ENCODE assay signal across 8 cellular contexts in the genomic region with DNA sequence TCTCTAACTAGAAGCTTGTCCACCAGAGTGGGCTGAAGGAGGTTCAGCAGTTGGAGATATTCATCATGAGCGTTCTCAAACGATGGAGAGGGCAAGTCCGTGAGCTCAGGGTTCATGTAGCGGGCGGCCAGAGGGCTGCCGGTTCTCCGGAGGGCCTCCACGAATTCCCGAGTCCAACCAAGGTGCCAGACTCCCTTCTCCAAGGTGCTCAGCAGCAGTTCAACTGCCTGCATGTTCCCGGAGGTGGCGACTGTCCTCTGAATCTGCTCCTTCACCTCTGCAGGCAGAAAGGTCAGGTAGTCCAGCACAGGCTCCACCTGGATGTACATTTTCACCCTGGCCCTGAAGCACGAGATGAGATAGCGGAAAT. TPM values are rescaled to one million over a fixed set of nuclear protein-coding genes. Genes with fewer than 3 reads are reported as not detected.
DNase-seq lines count a peak whose midpoint lies in the region; ATAC-seq lines count a peak whose summit lies in the region.

No MANE protein-coding gene starts in this region.

- H3K4me1 Mint-ChIP-seq in CD4-positive, CD25-positive, alpha-beta regulatory T cell, result peaks cover 24 to 68% (median 61%) of the 10 kb centered on the region in 4 donors

- no peaks in the 10 kb centered on the region for H3K9me3 ChIP-seq in CD4-positive, CD25-positive, alpha-beta regulatory T cell (ENCODE audit: control insufficient read depth in 2 of 2, low read length in 2 of 2)
- H3K9me3 ChIP-seq in endocrine pancreas (ENCODE audit: control insufficient read depth, low read length), result no peaks in the 10 kb centered on the region
- H3K9me3 ChIP-seq in muscle layer of duodenum (ENCODE audit: control insufficient read depth in 1 of 2, low read length in 2 of 2), result no peaks in the 10 kb centered on the region

- peak overlapping the region; percentile 95 for H3K27ac ChIP-seq in CD4-positive, CD25-positive, alpha-beta regulatory T cell (ENCODE audit: insufficient read depth, low read length, poor library complexity, severe bottlenecking)
- peak overlapping the region; percentile 90 for H3K27ac ChIP-seq in muscle layer of duodenum (ENCODE audit: low read length)
- H3K27ac ChIP-seq in urinary bladder (ENCODE audit: low read depth), result peak overlapping the region; percentile 86

- peak in 1 of 3 donors; percentile 49 for DNase-seq in CD4-positive, CD25-positive, alpha-beta regulatory T cell
- peak; percentile 49 for DNase-seq in HK-2 (ENCODE audit: unreplicated experiment)
- peak; percentile 35 for DNase-seq in activated CD4-positive, alpha-beta T cell treated with anti-CD3 and anti-CD28 coated beads for 48 hours
- DNase-seq in AG08396 (ENCODE audit: low spot score), result no peak

- peak overlapping the region; percentile 94 to 100 (median 99) for H3K27ac Mint-ChIP-seq in CD4-positive, CD25-positive, alpha-beta regulatory T cell

- no peaks in the 10 kb centered on the region for H3K27me3 Mint-ChIP-seq in CD4-positive, CD25-positive, alpha-beta regulatory T cell

- ATAC-seq in CD4-positive, CD25-positive, alpha-beta regulatory T cell (ENCODE audit: low read depth in 2 of 2), result peak in 1 of 2 donors; percentile 0
- peak; percentile 3 for ATAC-seq in GM19455 (IDR thresholded peaks at IDR 0.05; ENCODE audit: unreplicated experiment)

- peaks cover 0 to 2% (median 0%) of the 10 kb centered on the region in 7 donors for H3K9me3 Mint-ChIP-seq in CD4-positive, CD25-positive, alpha-beta regulatory T cell

- peak overlapping the region; percentile 99 for H3K4me3 ChIP-seq in CD4-positive, CD25-positive, alpha-beta regulatory T cell (ENCODE audit: low read depth, low read length)
- H3K4me3 ChIP-seq in endocrine pancreas (ENCODE audit: control insufficient read depth, insufficient read depth, low read length), result peak overlapping the region; percentile 93
- H3K4me3 ChIP-seq in muscle layer of duodenum (ENCODE audit: low read depth in 1 of 2, low read length in 2 of 2), result peak overlapping the region; percentile 75 to 95
- peak overlapping the region; percentile 97 for H3K4me3 ChIP-seq in urinary bladder (ENCODE audit: low read depth, low read length)

- no peaks in the 10 kb centered on the region for H3K36me3 Mint-ChIP-seq in CD4-positive, CD25-positive, alpha-beta regulatory T cell

- peak overlapping the region; percentile 95 to 98 (median 98) for H3K4me3 Mint-ChIP-seq in CD4-positive, CD25-positive, alpha-beta regulatory T cell

- H3K9ac ChIP-seq in endocrine pancreas (ENCODE audit: control insufficient read depth, insufficient read depth, low read length), result peak overlapping the region; percentile 75

- peaks cover 49% of the 10 kb centered on the region for H3K4me1 ChIP-seq in CD4-positive, CD25-positive, alpha-beta regulatory T cell (ENCODE audit: control insufficient read depth, insufficient read depth, low read length, poor library complexity, severe bottlenecking)
- H3K4me1 ChIP-seq in endocrine pancreas (ENCODE audit: control insufficient read depth, insufficient read depth, low read length) (peaks cover 24% of the 10 kb centered on the region), muscle layer of duodenum (ENCODE audit: control insufficient read depth in 1 of 2, insufficient read depth in 2 of 2, low read length in 2 of 2) (peaks cover 0 to 7% of the 10 kb centered on the region in 2 donors), urinary bladder (ENCODE audit: insufficient read depth) (no peaks in the 10 kb centered on the region)

- no peaks in the 10 kb centered on the region for H3K36me3 ChIP-seq in CD4-positive, CD25-positive, alpha-beta regulatory T cell (ENCODE audit: control insufficient read depth, insufficient read depth, low read length)
- H3K36me3 ChIP-seq in endocrine pancreas (ENCODE audit: control insufficient read depth, insufficient read depth, low read length) (no peaks in the 10 kb centered on the region), muscle layer of duodenum (ENCODE audit: control insufficient read depth in 1 of 2, insufficient read depth in 2 of 2, low read length in 2 of 2) (no peaks in the 10 kb centered on the region), urinary bladder (ENCODE audit: insufficient read depth) (no peaks in the 10 kb centered on the region)

- 46% methylated on average over 13 of the region's 13 CpGs for WGBS in urinary bladder

- H3K27me3 ChIP-seq in CD4-positive, CD25-positive, alpha-beta regulatory T cell (ENCODE audit: control insufficient read depth, insufficient read depth, low read length), result no peaks in the 10 kb centered on the region
- H3K27me3 ChIP-seq in endocrine pancreas (ENCODE audit: control insufficient read depth, insufficient read depth, low read length) (no peaks in the 10 kb centered on the region), muscle layer of duodenum (ENCODE audit: low read depth, low read length) (no peaks in the 10 kb centered on the region)

RNA-seq across cellular contexts. Expression of gene IFIH1, which starts 0.6 kb away (rescaled TPM):
- total RNA-seq in CD4-positive, CD25-positive, alpha-beta regulatory T cell, result 52.8 TPM
- polyA plus RNA-seq in CD4-positive, CD25-positive, alpha-beta regulatory T cell, result 10 to 100 TPM; 17.2 to 20.0 (median 17.9) TPM
- 14.7 TPM for total RNA-seq in urinary bladder
- polyA plus RNA-seq in urinary bladder, result 7.9 TPM

RNA-seq across cellular contexts. Expression of gene GCA, which starts 26.0 kb away (rescaled TPM):
- total RNA-seq in CD4-positive, CD25-positive, alpha-beta regulatory T cell, result 12.1 TPM
- polyA plus RNA-seq in CD4-positive, CD25-positive, alpha-beta regulatory T cell, result 10 to 100 TPM; 19.7 to 27.3 (median 26.3) TPM
- 22.3 TPM for total RNA-seq in urinary bladder
- 18.1 TPM for polyA plus RNA-seq in urinary bladder
